Comparison of ENCODE assay signal across 18 cellular contexts in genomic region chr5:13354611-13355010, GRCh38.
"Had no signal": no experiment of that assay in that cellular context is flagged by ENCODE, and none has a peak within 500 bp of the region (broad histone marks: within the 10 kb centered on the region; RNA-seq: fewer than 3 reads in every experiment).

No MANE protein-coding gene starts in this region.

- H3K27ac ChIP-seq: ascending aorta, epithelial cell of prostate, tibial nerve had no signal

- H3K9me3 ChIP-seq: ascending aorta, tibial nerve had no signal

- H3K4me3 Mint-ChIP-seq: activated CD8-positive, alpha-beta T cell treated with anti-CD3 and anti-CD28 coated beads, Interleukin-2, amount 10 ng/mL, durations not matched to agents 7 days and 5 days; activated naive CD8-positive, alpha-beta T cell treated with anti-CD3 and anti-CD28 coated beads, Interleukin-2, amount 50 U/mL, for 24 hours; activated T-helper 1 cell treated with anti-CD3 and anti-CD28 coated beads, Interleukin-12 subunit alpha, Interleukin-12 subunit beta, Interleukin-2, Interleukin-4 antibody, amounts not matched to agents 30 ng/mL and 10 ng/mL and 1 ng/mL, durations not matched to agents 14 hours and 24 hours and 36 hours; central memory CD8-positive, alpha-beta T cell; naive thymus-derived CD8-positive, alpha-beta T cell; WTC11 had no signal

- H3K36me3 ChIP-seq: ascending aorta, tibial nerve had no signal

- H3K4me3 ChIP-seq: ascending aorta, lung, tibial nerve had no signal

- H3K36me3 Mint-ChIP-seq: naive thymus-derived CD8-positive, alpha-beta T cell; WTC11 had no signal

- H3K27ac Mint-ChIP-seq: activated CD8-positive, alpha-beta T cell treated with anti-CD3 and anti-CD28 coated beads, Interleukin-2, amount 10 ng/mL, durations not matched to agents 7 days and 5 days; activated naive CD8-positive, alpha-beta T cell treated with anti-CD3 and anti-CD28 coated beads, Interleukin-2, amount 50 U/mL, for 24 hours; activated T-helper 1 cell treated with anti-CD3 and anti-CD28 coated beads, Interleukin-12 subunit alpha, Interleukin-12 subunit beta, Interleukin-2, Interleukin-4 antibody, amounts not matched to agents 30 ng/mL and 10 ng/mL and 1 ng/mL, durations not matched to agents 14 hours and 24 hours and 36 hours; naive thymus-derived CD8-positive, alpha-beta T cell; WTC11 had no signal

- H3K4me1 ChIP-seq: ascending aorta, tibial nerve had no signal

- H3K27me3 Mint-ChIP-seq: activated naive CD8-positive, alpha-beta T cell treated with anti-CD3 and anti-CD28 coated beads, Interleukin-2, amount 50 U/mL, for 24 hours; central memory CD8-positive, alpha-beta T cell; naive thymus-derived CD8-positive, alpha-beta T cell had no signal

- H3K4me1 Mint-ChIP-seq: activated naive CD8-positive, alpha-beta T cell treated with anti-CD3 and anti-CD28 coated beads, Interleukin-2, amount 50 U/mL, for 24 hours; central memory CD8-positive, alpha-beta T cell; naive thymus-derived CD8-positive, alpha-beta T cell; WTC11 had no signal

- DNase-seq: activated CD4-positive, alpha-beta T cell treated with anti-CD3 and anti-CD28 coated beads for 48 hours; activated CD8-positive, alpha-beta memory T cell treated with anti-CD3 and anti-CD28 coated beads, Interleukin-2, amount 50 U/mL, for 48 hours; activated CD8-positive, alpha-beta T cell treated with anti-CD3 and anti-CD28 coated beads, Interleukin-2, amount 10 ng/mL, durations not matched to agents 7 days and 5 days; activated naive CD4-positive, alpha-beta T cell; activated naive CD8-positive, alpha-beta T cell treated with anti-CD3 and anti-CD28 coated beads, Interleukin-2, amount 50 U/mL, for 24 hours; effector memory CD4-positive, alpha-beta T cell; hypothalamus; naive thymus-derived CD8-positive, alpha-beta T cell; posterior cingulate gyrus; right cardiac atrium; small intestine had no signal

- H3K27me3 ChIP-seq: ascending aorta, tibial nerve had no signal

- ATAC-seq: activated CD8-positive, alpha-beta T cell treated with anti-CD3 and anti-CD28 coated beads, Interleukin-2, amount 10 ng/mL, durations not matched to agents 7 days and 5 days; activated naive CD8-positive, alpha-beta T cell treated with anti-CD3 and anti-CD28 coated beads, Interleukin-2, amount 50 U/mL, for 24 hours; naive thymus-derived CD8-positive, alpha-beta T cell; right cardiac atrium; WTC11 had no signal
